1 cellular context compared by ENCODE assay signal in genomic region chr7:36668750-36669149, GRCh38.
TF ChIP-seq lines count a peak whose summit lies in the region.

No MANE protein-coding gene starts in this region.

TF ChIP-seq in GM23338, 12 proteins besides CTCF, POLR2A, EP300 and RAD21 (continued from another document):
- TF ChIP-seq ZNF462 (CRISPR knock-in tag; IDR thresholded peaks at IDR 0.05) (no peak), NANOG (IDR thresholded peaks at IDR 0.05; ENCODE audit: borderline replicate concordance) (no peak), CREB1 (CRISPR knock-in tag; IDR thresholded peaks at IDR 0.05; ENCODE audit: low read depth) (no peak), STAT1 (IDR thresholded peaks at IDR 0.05; ENCODE audit: unreplicated experiment) (no peak), REST (IDR thresholded peaks at IDR 0.05; ENCODE audit: unreplicated experiment) (no peak)
